ENCODE assay signal across 8 cellular contexts in the genomic region with DNA sequence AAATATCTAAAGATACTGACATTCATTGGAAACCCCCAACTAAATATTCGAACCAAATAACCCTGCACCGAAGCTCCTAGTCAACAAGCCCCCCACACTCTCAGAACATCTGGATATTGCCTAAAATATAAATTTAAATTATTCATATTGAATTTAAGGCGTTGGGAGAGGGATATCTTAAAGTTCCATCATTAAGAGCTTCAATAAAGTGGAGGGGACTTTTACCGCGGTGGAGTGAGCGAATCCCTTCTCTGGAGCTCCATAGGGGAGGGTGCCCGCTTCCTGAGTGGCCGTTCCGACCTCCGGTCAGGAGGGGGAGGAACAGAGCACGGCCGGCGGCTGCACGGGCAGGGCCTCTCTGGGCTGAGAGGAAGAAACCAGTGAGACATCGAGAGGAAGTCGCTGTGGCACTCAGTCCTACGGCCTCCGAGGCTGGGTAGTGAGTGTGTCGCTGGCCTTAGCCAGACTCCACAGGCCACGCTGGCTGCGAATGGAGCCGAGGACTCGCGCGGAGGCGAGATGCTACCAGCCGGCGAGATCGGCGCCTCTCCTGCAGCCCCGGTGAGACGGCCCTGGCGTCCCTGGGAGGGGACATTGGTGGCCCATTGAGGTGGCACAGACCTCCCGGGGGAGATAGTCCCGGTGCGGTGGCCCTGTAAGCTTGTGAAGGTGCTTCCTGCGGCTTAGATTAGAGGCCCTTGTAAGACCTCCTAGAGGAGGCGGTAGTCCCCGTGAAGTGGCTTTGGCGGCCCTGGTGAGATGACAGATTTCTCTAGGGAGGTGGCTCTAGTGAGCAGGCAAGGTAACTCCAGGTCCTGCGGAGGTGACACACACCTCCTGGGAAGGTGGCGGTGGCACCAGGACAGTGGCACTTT. TPM values are rescaled to one million over a fixed set of nuclear protein-coding genes. Genes with fewer than 3 reads are reported as not detected.
DNase-seq lines count a peak whose midpoint lies in the region; ATAC-seq and TF ChIP-seq lines count a peak whose summit lies in the region.

A gene (plus strand): TSS at position 405 of the 875 bp plus-strand sequence. CDS start 115 bp downstream, at position 520.

- peak within 1 kb of the TSS; percentile 83 to 97 (median 85) for H3K27ac Mint-ChIP-seq in CD4-positive, CD25-positive, alpha-beta regulatory T cell

- intact Hi-C loops in lower leg skin (cut with DNase I; ENCODE audit: low total_unique reads) = no loop called here

- peak in 1 of 2 donors; percentile 6 for TF ChIP-seq POLR2A in lower leg skin (IDR thresholded peaks at IDR 0.05)

- peaks cover 26% of the 10 kb centered on the region for H3K4me1 ChIP-seq in CD4-positive, CD25-positive, alpha-beta regulatory T cell (ENCODE audit: control insufficient read depth, insufficient read depth, low read length, poor library complexity, severe bottlenecking)

- no peaks in the 10 kb centered on the region for H3K27me3 Mint-ChIP-seq in CD4-positive, CD25-positive, alpha-beta regulatory T cell

- 2% methylated on average over 25 to 32 of the region's 42 CpGs for WGBS in lower leg skin, 2 donors

- no peaks in the 10 kb centered on the region for H3K27me3 ChIP-seq in CD4-positive, CD25-positive, alpha-beta regulatory T cell (ENCODE audit: control insufficient read depth, insufficient read depth, low read length)

- H3K9me3 Mint-ChIP-seq in CD4-positive, CD25-positive, alpha-beta regulatory T cell = no peaks in the 10 kb centered on the region

- H3K4me3 Mint-ChIP-seq in CD4-positive, CD25-positive, alpha-beta regulatory T cell = peak within 1 kb of the TSS; percentile 90 to 94 (median 94)

- H3K4me1 Mint-ChIP-seq in CD4-positive, CD25-positive, alpha-beta regulatory T cell = peaks cover 18 to 60% (median 29%) of the 10 kb centered on the region in 4 donors

- H3K4me3 ChIP-seq in CD4-positive, CD25-positive, alpha-beta regulatory T cell (ENCODE audit: low read depth, low read length) = peak within 1 kb of the TSS; percentile 97
- H3K4me3 ChIP-seq in lower leg skin (ENCODE audit: low read depth, poor library complexity, severe bottlenecking) = peak within 1 kb of the TSS; percentile 96

- H3K27ac ChIP-seq in CD4-positive, CD25-positive, alpha-beta regulatory T cell (ENCODE audit: insufficient read depth, low read length, poor library complexity, severe bottlenecking) = peak within 1 kb of the TSS; percentile 87

- H3K36me3 Mint-ChIP-seq in CD4-positive, CD25-positive, alpha-beta regulatory T cell = peaks cover 7% of the 10 kb centered on the region

- H3K9me3 ChIP-seq in CD4-positive, CD25-positive, alpha-beta regulatory T cell (ENCODE audit: control insufficient read depth in 2 of 2, low read length in 2 of 2) = no peaks in the 10 kb centered on the region

- ATAC-seq in CD4-positive, CD25-positive, alpha-beta regulatory T cell (ENCODE audit: low read depth in 2 of 2) = peak; percentile 99
- ATAC-seq in GM19372 (IDR thresholded peaks at IDR 0.05; ENCODE audit: low read depth, unreplicated experiment) (peak; percentile 89), HG03558 (IDR thresholded peaks at IDR 0.05; ENCODE audit: extremely low read depth, unreplicated experiment) (peak; percentile 93)

- peak in 1 of 3 donors; percentile 11 for TF ChIP-seq CTCF in lower leg skin (IDR thresholded peaks at IDR 0.05)

- H3K36me3 ChIP-seq in CD4-positive, CD25-positive, alpha-beta regulatory T cell (ENCODE audit: control insufficient read depth, insufficient read depth, low read length) = peaks cover 11% of the 10 kb centered on the region

- DNase-seq in CD4-positive, CD25-positive, alpha-beta regulatory T cell = peak; percentile 79 to 93 (median 87)
- DNase-seq in NCI-H748 (lab: John Stamatoyannopoulos, UW; ENCODE audit: unreplicated experiment) (peak; percentile 94), dermis microvascular lymphatic vessel endothelial cell (ENCODE audit: low read depth in 2 of 2) (peak; percentile 87 to 94), lower leg skin (ENCODE audit: low spot score in 2 of 2) (peak; percentile 87 to 97)
- peak; percentile 86 to 87 for DNase-seq in activated CD4-positive, alpha-beta T cell treated with anti-CD3 and anti-CD28 coated beads, Interleukin-2, amount 50 U/mL, for 4 hours
- peak; percentile 85 to 87 for DNase-seq in stimulated activated CD4-positive, alpha-beta T cell treated with anti-CD3 and anti-CD28 coated beads, Interleukin-4, amount 100 ng/mL, for 48 hours (ENCODE audit: low read depth in 2 of 2)

RNA-seq across cellular contexts. Expression of the gene that starts here (rescaled TPM):
- total RNA-seq in CD4-positive, CD25-positive, alpha-beta regulatory T cell = 25.5 TPM
- 10 to 100 TPM; 13.2 to 19.3 (median 18.7) TPM for polyA plus RNA-seq in CD4-positive, CD25-positive, alpha-beta regulatory T cell
- total RNA-seq in dermis microvascular lymphatic vessel endothelial cell = 9.9 and 10.1 TPM in 2 replicates
- total RNA-seq in lower leg skin = 10 to 100 TPM; 11.2 to 29.1 (median 21.1) TPM

Comparison
In these comparisons a context has a peak if more than half of its experiments do, and no peak if none do; other contexts are left out.
1. Peak in every context shown above with its lines: DNase-seq, ATAC-seq, H3K4me3 ChIP-seq and H3K27ac ChIP-seq.